40 cellular contexts compared by ENCODE assay signal in genomic region chr11:100711984-100712383, GRCh38. TPM values are rescaled to one million over a fixed set of nuclear protein-coding genes. Genes with fewer than 3 reads are reported as not detected.
"Had no signal": no experiment of that assay in that cellular context is flagged by ENCODE, and none has a peak within 500 bp of the region (broad histone marks: within the 10 kb centered on the region; RNA-seq: fewer than 3 reads in every experiment).

No MANE protein-coding gene starts in this region.

- H3K9me3 Mint-ChIP-seq: activated naive CD4-positive, alpha-beta T cell treated with anti-CD3 and anti-CD28 coated beads for 36 hours; activated naive CD4-positive, alpha-beta T cell treated with anti-CD3 and anti-CD28 coated beads, Interleukin-2, amount 50 U/mL, for 24 hours; activated naive CD8-positive, alpha-beta T cell treated with anti-CD3 and anti-CD28 coated beads for 36 hours; activated naive CD8-positive, alpha-beta T cell treated with anti-CD3 and anti-CD28 coated beads, Interleukin-2, amount 10 ng/mL, durations not matched to agents 7 days and 5 days; activated naive CD8-positive, alpha-beta T cell treated with anti-CD3 and anti-CD28 coated beads, Interleukin-2, amount 50 U/mL, for 24 hours; activated T-helper 1 cell treated with anti-CD3 and anti-CD28 coated beads, Interleukin-12 subunit alpha, Interleukin-12 subunit beta, Interleukin-2, Interleukin-4 antibody, amounts not matched to agents 30 ng/mL and 10 ng/mL and 1 ng/mL, durations not matched to agents 14 hours and 24 hours and 36 hours; activated T-helper 2 cell treated with anti-CD3 and anti-CD28 coated beads, Interferon-gamma antibody, Interleukin-2, Interleukin-4, amounts not matched to agents 10 μg/mL and 5 μg/mL and 100 μg/mL, durations not matched to agents 14 hours and 24 hours and 36 hours; brain had no signal

- ATAC-seq: activated naive CD4-positive, alpha-beta T cell treated with anti-CD3 and anti-CD28 coated beads, Interleukin-2, amount 50 U/mL, for 72 hours; activated naive CD8-positive, alpha-beta T cell treated with anti-CD3 and anti-CD28 coated beads, Interleukin-2, amount 50 U/mL, for 24 hours; activated T-cell treated with anti-CD3 and anti-CD28 coated beads, Interleukin-2, amount 50 U/mL, for 4 hours; activated T-cell treated with anti-CD3 and anti-CD28 coated beads, Interleukin-2, amount 50 U/mL, for 72 hours; activated T-helper 17 cell treated with anti-CD3 and anti-CD28 coated beads, Interleukin-2, amount 50 U/mL, for 72 hours; body of pancreas had no signal

- DNase-seq: activated effector memory CD4-positive, alpha-beta T cell treated with anti-CD3 and anti-CD28 coated beads, Interleukin-2, amount 50 U/mL, for 16 hours; activated effector memory CD4-positive, alpha-beta T cell treated with Interleukin-2 at 50 U/mL for 16 hours; activated gamma-delta T cell; activated gamma-delta T cell treated with Interleukin-2 at 50 U/mL for 16 hours; activated naive CD4-positive, alpha-beta T cell; activated naive CD4-positive, alpha-beta T cell treated with anti-CD3 and anti-CD28 coated beads for 36 hours; activated naive CD4-positive, alpha-beta T cell treated with anti-CD3 and anti-CD28 coated beads, Interleukin-2, amount 10 ng/mL, durations not matched to agents 7 days and 5 days; activated naive CD4-positive, alpha-beta T cell treated with anti-CD3 and anti-CD28 coated beads, Interleukin-2, amount 50 U/mL, for 16 hours; activated naive CD4-positive, alpha-beta T cell treated with Interleukin-2 at 50 U/mL for 16 hours; activated naive CD8-positive, alpha-beta T cell treated with anti-CD3 and anti-CD28 coated beads for 36 hours; activated naive CD8-positive, alpha-beta T cell treated with anti-CD3 and anti-CD28 coated beads, Interleukin-2, amount 10 ng/mL, durations not matched to agents 7 days and 5 days; activated naive CD8-positive, alpha-beta T cell treated with anti-CD3 and anti-CD28 coated beads, Interleukin-2, amount 50 U/mL, for 24 hours; activated T-cell treated with anti-CD3 and anti-CD28 coated beads, Interleukin-2, amount 50 U/mL, for 1 hour; activated T-cell treated with anti-CD3 and anti-CD28 coated beads, Interleukin-2, amount 50 U/mL, for 24 hours; activated T-cell treated with anti-CD3 and anti-CD28 coated beads, Interleukin-2, amount 50 U/mL, for 4 hours; activated T-cell treated with anti-CD3 and anti-CD28 coated beads, Interleukin-2, amount 50 U/mL, for 48 hours; activated T-cell treated with anti-CD3 and anti-CD28 coated beads, Interleukin-2, amount 50 U/mL, for 72 hours; adrenal gland; amniotic stem cell; amygdala; anterior cingulate cortex; aorta; body of pancreas; brain microvascular endothelial cell; caudate nucleus; central memory CD4-positive, alpha-beta T cell; cerebellar nuclear complex had no signal

- H3K27me3 Mint-ChIP-seq: activated naive CD4-positive, alpha-beta T cell treated with anti-CD3 and anti-CD28 coated beads, Interleukin-2, amount 10 ng/mL, durations not matched to agents 7 days and 5 days; activated naive CD4-positive, alpha-beta T cell treated with anti-CD3 and anti-CD28 coated beads, Interleukin-2, amount 50 U/mL, for 24 hours; activated naive CD8-positive, alpha-beta T cell; activated naive CD8-positive, alpha-beta T cell treated with anti-CD3 and anti-CD28 coated beads for 36 hours; activated naive CD8-positive, alpha-beta T cell treated with anti-CD3 and anti-CD28 coated beads, Interleukin-2, amount 10 ng/mL, durations not matched to agents 7 days and 5 days; activated naive CD8-positive, alpha-beta T cell treated with anti-CD3 and anti-CD28 coated beads, Interleukin-2, amount 50 U/mL, for 24 hours; activated T-cell treated with anti-CD3 and anti-CD28 coated beads, Interleukin-2, amount 50 U/mL, for 24 hours; activated T-helper 17 cell treated with anti-CD3 and anti-CD28 coated beads, Interleukin-2, amount 50 U/mL, for 72 hours; brain; central memory CD8-positive, alpha-beta T cell had no signal

- H3K27ac Mint-ChIP-seq: activated naive CD4-positive, alpha-beta T cell treated with anti-CD3 and anti-CD28 coated beads for 36 hours; activated naive CD4-positive, alpha-beta T cell treated with anti-CD3 and anti-CD28 coated beads, Interleukin-2, amount 10 ng/mL, durations not matched to agents 7 days and 5 days; activated naive CD4-positive, alpha-beta T cell treated with anti-CD3 and anti-CD28 coated beads, Interleukin-2, amount 50 U/mL, for 24 hours; activated naive CD4-positive, alpha-beta T cell treated with anti-CD3 and anti-CD28 coated beads, Interleukin-2, amount 50 U/mL, for 72 hours; activated naive CD8-positive, alpha-beta T cell; activated naive CD8-positive, alpha-beta T cell treated with anti-CD3 and anti-CD28 coated beads for 36 hours; activated naive CD8-positive, alpha-beta T cell treated with anti-CD3 and anti-CD28 coated beads, Interleukin-2, amount 10 ng/mL, durations not matched to agents 7 days and 5 days; activated naive CD8-positive, alpha-beta T cell treated with anti-CD3 and anti-CD28 coated beads, Interleukin-2, amount 50 U/mL, for 24 hours; activated T-cell treated with anti-CD3 and anti-CD28 coated beads, Interleukin-2, amount 50 U/mL, for 24 hours; activated T-cell treated with anti-CD3 and anti-CD28 coated beads, Interleukin-2, amount 50 U/mL, for 72 hours; activated T-helper 1 cell treated with anti-CD3 and anti-CD28 coated beads, Interleukin-12 subunit alpha, Interleukin-12 subunit beta, Interleukin-2, Interleukin-4 antibody, amounts not matched to agents 30 ng/mL and 10 ng/mL and 1 ng/mL, durations not matched to agents 14 hours and 24 hours and 36 hours; activated T-helper 17 cell treated with anti-CD3 and anti-CD28 coated beads, Interleukin-2, amount 50 U/mL, for 72 hours; activated T-helper 2 cell treated with anti-CD3 and anti-CD28 coated beads, Interferon-gamma antibody, Interleukin-2, Interleukin-4, amounts not matched to agents 10 μg/mL and 5 μg/mL and 100 μg/mL, durations not matched to agents 14 hours and 24 hours and 36 hours; brain had no signal

- H3K27me3 ChIP-seq: adrenal gland, ascending aorta, body of pancreas, brain microvascular endothelial cell, breast epithelium, cardiac muscle cell had no signal

- H3K36me3 ChIP-seq: adrenal gland, ascending aorta, brain microvascular endothelial cell, breast epithelium, cardiac muscle cell had no signal

- FAIRE-seq: astrocyte, bronchial epithelial cell had no signal

- H3K4me1 Mint-ChIP-seq: activated naive CD4-positive, alpha-beta T cell treated with anti-CD3 and anti-CD28 coated beads, Interleukin-2, amount 10 ng/mL, durations not matched to agents 7 days and 5 days; activated naive CD4-positive, alpha-beta T cell treated with anti-CD3 and anti-CD28 coated beads, Interleukin-2, amount 50 U/mL, for 24 hours; activated naive CD8-positive, alpha-beta T cell treated with anti-CD3 and anti-CD28 coated beads for 36 hours; activated naive CD8-positive, alpha-beta T cell treated with anti-CD3 and anti-CD28 coated beads, Interleukin-2, amount 10 ng/mL, durations not matched to agents 7 days and 5 days; activated naive CD8-positive, alpha-beta T cell treated with anti-CD3 and anti-CD28 coated beads, Interleukin-2, amount 50 U/mL, for 24 hours; activated T-helper 17 cell treated with anti-CD3 and anti-CD28 coated beads, Interleukin-2, amount 50 U/mL, for 72 hours; central memory CD8-positive, alpha-beta T cell had no signal

- H3K27ac ChIP-seq: adrenal gland, ascending aorta, body of pancreas, brain microvascular endothelial cell, breast epithelium, cardiac muscle cell had no signal

- H3K4me3 Mint-ChIP-seq: activated naive CD4-positive, alpha-beta T cell treated with anti-CD3 and anti-CD28 coated beads for 36 hours; activated naive CD4-positive, alpha-beta T cell treated with anti-CD3 and anti-CD28 coated beads, Interleukin-2, amount 10 ng/mL, durations not matched to agents 7 days and 5 days; activated naive CD4-positive, alpha-beta T cell treated with anti-CD3 and anti-CD28 coated beads, Interleukin-2, amount 50 U/mL, for 24 hours; activated naive CD8-positive, alpha-beta T cell; activated naive CD8-positive, alpha-beta T cell treated with anti-CD3 and anti-CD28 coated beads for 36 hours; activated naive CD8-positive, alpha-beta T cell treated with anti-CD3 and anti-CD28 coated beads, Interleukin-2, amount 10 ng/mL, durations not matched to agents 7 days and 5 days; activated naive CD8-positive, alpha-beta T cell treated with anti-CD3 and anti-CD28 coated beads, Interleukin-2, amount 50 U/mL, for 24 hours; activated T-cell treated with anti-CD3 and anti-CD28 coated beads, Interleukin-2, amount 50 U/mL, for 24 hours; activated T-cell treated with anti-CD3 and anti-CD28 coated beads, Interleukin-2, amount 50 U/mL, for 4 hours; activated T-cell treated with anti-CD3 and anti-CD28 coated beads, Interleukin-2, amount 50 U/mL, for 72 hours; activated T-helper 1 cell treated with anti-CD3 and anti-CD28 coated beads, Interleukin-12 subunit alpha, Interleukin-12 subunit beta, Interleukin-2, Interleukin-4 antibody, amounts not matched to agents 30 ng/mL and 10 ng/mL and 1 ng/mL, durations not matched to agents 14 hours and 24 hours and 36 hours; activated T-helper 17 cell treated with anti-CD3 and anti-CD28 coated beads, Interleukin-2, amount 50 U/mL, for 72 hours; brain; central memory CD8-positive, alpha-beta T cell had no signal

- H3K4me3 ChIP-seq: adrenal gland, ascending aorta, body of pancreas, breast epithelium, cardiac muscle cell had no signal

- H3K4me1 ChIP-seq: ascending aorta, body of pancreas, breast epithelium had no signal

- H3K9me3 ChIP-seq: adrenal gland, ascending aorta, body of pancreas, breast epithelium had no signal

- H3K36me3 Mint-ChIP-seq: activated naive CD4-positive, alpha-beta T cell treated with anti-CD3 and anti-CD28 coated beads, Interleukin-2, amount 10 ng/mL, durations not matched to agents 7 days and 5 days; activated naive CD4-positive, alpha-beta T cell treated with anti-CD3 and anti-CD28 coated beads, Interleukin-2, amount 50 U/mL, for 24 hours; activated naive CD4-positive, alpha-beta T cell treated with anti-CD3 and anti-CD28 coated beads, Interleukin-2, amount 50 U/mL, for 72 hours; activated naive CD8-positive, alpha-beta T cell; activated naive CD8-positive, alpha-beta T cell treated with anti-CD3 and anti-CD28 coated beads for 36 hours; activated naive CD8-positive, alpha-beta T cell treated with anti-CD3 and anti-CD28 coated beads, Interleukin-2, amount 10 ng/mL, durations not matched to agents 7 days and 5 days; brain had no signal

RNA-seq across cellular contexts. Expression of gene ARHGAP42, which starts 24.9 kb away (rescaled TPM):
- total RNA-seq: activated naive CD4-positive, alpha-beta T cell treated with anti-CD3 and anti-CD28 coated beads for 36 hours; activated naive CD8-positive, alpha-beta T cell treated with anti-CD3 and anti-CD28 coated beads, Interleukin-2, amount 10 ng/mL, durations not matched to agents 7 days and 5 days; activated T-helper 17 cell treated with anti-CD3 and anti-CD28 coated beads, Interleukin-2, amount 50 U/mL, for 72 hours had no signal
